In genomic region chr1:182765416-182765815, GRCh38 we compare ENCODE assay signal across 15 cellular contexts. TPM values are rescaled to one million over a fixed set of nuclear protein-coding genes. Genes with fewer than 3 reads are reported as not detected.
DNase-seq lines count a peak whose midpoint lies in the region; TF ChIP-seq lines count a peak whose summit lies in the region.
"Had no signal": no experiment of that assay in that cellular context is flagged by ENCODE, and none has a peak within 500 bp of the region (broad histone marks: within the 10 kb centered on the region; RNA-seq: fewer than 3 reads in every experiment).

No MANE protein-coding gene starts in this region.

- no peak overlapping the region for H3K4me3 ChIP-seq in HEK293 (ENCODE audit: low read depth, low read length)
- H3K4me3 ChIP-seq in SK-N-MC, result no peak overlapping the region
- no peak overlapping the region for H3K4me3 ChIP-seq in esophagus squamous epithelium
- H3K4me3 ChIP-seq: HAP-1 had no signal

- no peaks in the 10 kb centered on the region for H3K27me3 ChIP-seq in esophagus squamous epithelium

- H3K36me3 ChIP-seq in HEK293 (ENCODE audit: control insufficient read depth in 2 of 2, insufficient read depth in 1 of 2, low read length in 2 of 2) (no peaks in the 10 kb centered on the region), SK-N-MC (ENCODE audit: insufficient read depth, low read length) (no peaks in the 10 kb centered on the region), esophagus squamous epithelium (no peaks in the 10 kb centered on the region)
- H3K36me3 ChIP-seq: HAP-1 had no signal

- H3K4me1 ChIP-seq in HEK293 (ENCODE audit: control insufficient read depth, insufficient read depth, low read length) (no peaks in the 10 kb centered on the region), esophagus squamous epithelium (peaks cover 0 to 31% (median 8%) of the 10 kb centered on the region in 3 donors)
- H3K4me1 ChIP-seq: HAP-1 had no signal

- no peak overlapping the region for H3K27ac ChIP-seq in HEK293 (ENCODE audit: extremely low read depth, low read depth, low read length)
- H3K27ac ChIP-seq in SK-N-MC, result peak overlapping the region; percentile 30
- no peak overlapping the region for H3K27ac ChIP-seq in esophagus squamous epithelium
- H3K27ac ChIP-seq: 22Rv1 had no signal

- no peak overlapping the region for H3K9ac ChIP-seq in SK-N-MC (ENCODE audit: insufficient read length)

- intact Hi-C loops in esophagus squamous epithelium (cut with DNase I), result no loop called here

- TF ChIP-seq CTCF in HEK293 (tag by site-specific recombination; IDR thresholded peaks at IDR 0.05) (no peak), esophagus squamous epithelium (IDR thresholded peaks at IDR 0.05) (no peak)

- no peak for TF ChIP-seq POLR2A in esophagus squamous epithelium (IDR thresholded peaks at IDR 0.05)

- POLR2A ChIA-PET in HEK293 (lab: Yijun Ruan, JAX), result no interaction called here

- CTCF ChIA-PET in HEK293 (lab: Yijun Ruan, JAX), result interaction anchor here (1.4 kb wide), 1 partner anchor 160 kb away, joined by 3 read pairs; no protein-coding TSS in a partner anchor

- WGBS in esophagus squamous epithelium, 2 donors, result 66 to 74% methylated on average over 3 of the region's 3 CpGs

- H3K9me3 ChIP-seq in HEK293 (ENCODE audit: control insufficient read depth, insufficient read depth, low read depth, low read length) (no peaks in the 10 kb centered on the region), SK-N-MC (ENCODE audit: low read depth, low read length) (no peaks in the 10 kb centered on the region), esophagus squamous epithelium (no peaks in the 10 kb centered on the region)
- H3K9me3 ChIP-seq: HAP-1 had no signal

- DNase-seq in DMS 273 (lab: John Stamatoyannopoulos, UW; ENCODE audit: unreplicated experiment) (peak; percentile 79), DMS 273 treated with DMSO at 0.1 percent for 48 hours (lab: John Stamatoyannopoulos, UW) (no peak), SK-N-MC (ENCODE audit: low read depth, low spot score) (no peak), fibroblast of peridontal ligament (ENCODE audit: extremely low read depth) (peak; percentile 65), esophagus squamous epithelium (lab: John Stamatoyannopoulos, UW) (no peak), NCI-H1092 treated with DMSO at 0.1 percent for 48 hours (lab: John Stamatoyannopoulos, UW) (no peak)
- DNase-seq in activated CD4-positive, alpha-beta T cell treated with anti-CD3 and anti-CD28 coated beads, Interleukin-2, amount 50 U/mL, for 48 hours, result no peak
- DNase-seq: CD8-positive, alpha-beta T cell; COR-L47; DMS53; GF-D8; HFFc6 had no signal

TF ChIP-seq in HEK293, 187 proteins besides CTCF, POLR2A, EP300 and RAD21:
- TF ChIP-seq ZNF510 (tag by site-specific recombination; IDR thresholded peaks at IDR 0.05; ENCODE audit: insufficient replicate concordance), result no peak
- peak; percentile 33; the same call in 1 of the 2 replicates for TF ChIP-seq PRDM6 (tag by site-specific recombination; IDR thresholded peaks at IDR 0.05)
- TF ChIP-seq, protein P1, sequence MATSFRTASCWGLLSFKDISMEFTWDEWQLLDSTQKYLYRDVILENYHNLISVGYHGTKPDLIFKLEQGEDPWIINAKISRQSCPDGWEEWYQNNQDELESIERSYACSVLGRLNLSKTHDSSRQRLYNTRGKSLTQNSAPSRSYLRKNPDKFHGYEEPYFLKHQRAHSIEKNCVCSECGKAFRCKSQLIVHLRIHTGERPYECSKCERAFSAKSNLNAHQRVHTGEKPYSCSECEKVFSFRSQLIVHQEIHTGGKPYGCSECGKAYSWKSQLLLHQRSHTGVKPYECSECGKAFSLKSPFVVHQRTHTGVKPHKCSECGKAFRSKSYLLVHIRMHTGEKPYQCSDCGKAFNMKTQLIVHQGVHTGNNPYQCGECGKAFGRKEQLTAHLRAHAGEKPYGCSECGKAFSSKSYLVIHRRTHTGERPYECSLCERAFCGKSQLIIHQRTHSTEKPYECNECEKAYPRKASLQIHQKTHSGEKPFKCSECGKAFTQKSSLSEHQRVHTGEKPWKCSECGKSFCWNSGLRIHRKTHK (tag by site-specific recombination; IDR thresholded peaks at IDR 0.05), result no peak
- no peak for TF ChIP-seq SP3 (tag by site-specific recombination; IDR thresholded peaks at IDR 0.05)
- TF ChIP-seq ZNF138 (tag by site-specific recombination; IDR thresholded peaks at IDR 0.05; ENCODE audit: borderline replicate concordance), result no peak
- 0 out of 2 replicates have a peak, but pooled peaks have one; percentile 13 for TF ChIP-seq KLF9 (tag by site-specific recombination; IDR thresholded peaks at IDR 0.05; ENCODE audit: low read depth)

RNA-seq across cellular contexts. Expression of gene NPL, which starts 24.2 kb away (rescaled TPM):
- total RNA-seq in esophagus squamous epithelium, result 10 to 100 TPM in 3 of 4 donors, 1 to 10 TPM in 1; 7.8 to 16.2 (median 12.6) TPM

Comparison
In these comparisons a context has a peak if more than half of its experiments do, and no peak if none do; other contexts are left out.
1. DNase-seq: peak in DMS 273 (single experiment) and fibroblast of peridontal ligament (single experiment); none in DMS 273 treated with DMSO at 0.1 percent for 48 hours (single experiment), SK-N-MC (single experiment), esophagus squamous epithelium (single experiment), activated CD4-positive, alpha-beta T cell treated with anti-CD3 and anti-CD28 coated beads, Interleukin-2, amount 50 U/mL, for 48 hours (0 of 2) and NCI-H1092 treated with DMSO at 0.1 percent for 48 hours (single experiment).